2 cellular contexts compared by ENCODE assay signal in genomic region chrX:21949689-21950088, GRCh38.
A peak's percentile ranks its signal among the peaks of the same experiment; 100 is the strongest.
TF ChIP-seq lines count a peak whose summit lies in the region.

No MANE protein-coding gene starts in this region.

TF ChIP-seq in IMR-90, 13 proteins besides CTCF, POLR2A, EP300 and RAD21:
- TF ChIP-seq MAZ (IDR thresholded peaks at IDR 0.05; ENCODE audit: borderline replicate concordance, low read depth, low read length) (no peak), MAFK (IDR thresholded peaks at IDR 0.05; ENCODE audit: low read depth, low read length) (peak; percentile 96)

TF ChIP-seq in K562, 482 proteins besides CTCF, POLR2A, EP300 and RAD21:
- TF ChIP-seq ELF2 (CRISPR knock-in tag; IDR thresholded peaks at IDR 0.05) (no peak), MAFG (tag; conservative IDR thresholded peaks at IDR 0.05) (peak; percentile 92), SETDB1 (IDR thresholded peaks at IDR 0.05; ENCODE audit: low read length) (no peak), ASH1L (IDR thresholded peaks at IDR 0.05; ENCODE audit: borderline replicate concordance, low read depth, partially characterized antibody) (no peak), MAFF (IDR thresholded peaks at IDR 0.05; ENCODE audit: low read length) (peak; percentile 96), ZNF316 (IDR thresholded peaks at IDR 0.05) (peak; percentile 96), C11orf30 (IDR thresholded peaks at IDR 0.05; ENCODE audit: low read depth) (peak; percentile 93), MAFK (IDR thresholded peaks at IDR 0.05; ENCODE audit: low read length) (peak; percentile 96)
